In the genomic region with DNA sequence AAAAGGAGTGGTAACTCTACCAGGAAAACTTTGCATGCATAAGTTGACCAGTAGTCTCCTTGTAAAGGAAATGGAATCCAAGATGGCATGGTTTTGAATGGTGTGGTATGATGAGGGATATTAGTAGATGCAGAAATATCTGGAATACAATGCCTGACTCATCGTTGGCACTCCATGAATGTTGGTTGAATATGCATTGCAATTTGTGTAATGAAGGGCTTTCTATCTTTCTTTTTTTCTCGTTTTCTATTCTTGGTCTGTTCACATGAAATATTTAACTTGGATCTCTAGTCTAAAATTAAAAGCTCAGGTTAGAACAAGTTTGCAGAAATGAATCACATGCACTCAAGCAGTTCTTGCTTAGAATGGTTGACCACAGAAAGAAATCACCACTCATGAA, we compare ENCODE assay signal across 1 cellular context.
TF ChIP-seq lines count a peak whose summit lies in the region.

No MANE protein-coding gene starts in this region.

TF ChIP-seq in SK-N-SH, 30 proteins besides CTCF, POLR2A, EP300 and RAD21 (continued from another document):
- no peak for TF ChIP-seq USF1 (IDR thresholded peaks at IDR 0.05; ENCODE audit: borderline replicate concordance, low read depth)
- TF ChIP-seq MAX (IDR thresholded peaks at IDR 0.05; ENCODE audit: low read depth), result no peak
